In genomic region chr15:26438316-26438715, GRCh38 we compare ENCODE assay signal across 21 cellular contexts.
"Had no signal": no experiment of that assay in that cellular context is flagged by ENCODE, and none has a peak within 500 bp of the region (broad histone marks: within the 10 kb centered on the region; RNA-seq: fewer than 3 reads in every experiment).

No MANE protein-coding gene starts in this region.

- H3K36me3 ChIP-seq: breast epithelium, neutrophil, thyroid gland had no signal

- H3K27me3 ChIP-seq: breast epithelium, neutrophil, thyroid gland had no signal

- H3K4me1 ChIP-seq: breast epithelium, thyroid gland had no signal

- H3K27ac ChIP-seq: breast epithelium, neutrophil, skin epidermis, thyroid gland had no signal

- DNase-seq: activated CD4-positive, alpha-beta T cell treated with anti-CD3 and anti-CD28 coated beads for 4 hours; activated CD8-positive, alpha-beta memory T cell treated with anti-CD3 and anti-CD28 coated beads, Interleukin-2, amount 50 U/mL, for 4 hours; activated CD8-positive, alpha-beta T cell treated with anti-CD3 and anti-CD28 coated beads, Interleukin-2, amount 10 ng/mL, durations not matched to agents 7 days and 5 days; activated gamma-delta T cell; activated naive CD8-positive, alpha-beta T cell treated with anti-CD3 and anti-CD28 coated beads for 36 hours; activated T-cell treated with anti-CD3 and anti-CD28 coated beads, Interleukin-2, amount 50 U/mL, for 48 hours; amygdala; effector memory CD4-positive, alpha-beta T cell; foreskin fibroblast; left colon; midbrain; retina; stimulated activated CD4-positive, alpha-beta T cell treated with anti-CD3 and anti-CD28 coated beads, Interleukin-15, amount 100 ng/mL, for 24 hours; stimulated activated CD4-positive, alpha-beta T cell treated with anti-CD3 and anti-CD28 coated beads, Interleukin-4, amount 100 ng/mL, for 1 hour; stimulated activated naive B cell treated with anti-CD40 and anti-IgM and Interleukin-4, amounts not matched to agents 10 μg/mL and 1 μg/mL and 100 μg/mL, for 72 hours; T-helper 17 cell; thyroid gland had no signal

- H3K4me3 ChIP-seq: breast epithelium, skin epidermis, thyroid gland had no signal

- H3K9me3 ChIP-seq: breast epithelium, neutrophil, thyroid gland had no signal

- ATAC-seq: activated CD8-positive, alpha-beta T cell treated with anti-CD3 and anti-CD28 coated beads, Interleukin-2, amount 10 ng/mL, durations not matched to agents 7 days and 5 days; left colon; stimulated activated naive B cell treated with anti-CD40 and anti-IgM and Interleukin-4, amounts not matched to agents 10 μg/mL and 1 μg/mL and 100 μg/mL, for 72 hours; T-helper 17 cell; WTC11 had no signal
